ENCODE assay signal across 9 cellular contexts in the genomic region with DNA sequence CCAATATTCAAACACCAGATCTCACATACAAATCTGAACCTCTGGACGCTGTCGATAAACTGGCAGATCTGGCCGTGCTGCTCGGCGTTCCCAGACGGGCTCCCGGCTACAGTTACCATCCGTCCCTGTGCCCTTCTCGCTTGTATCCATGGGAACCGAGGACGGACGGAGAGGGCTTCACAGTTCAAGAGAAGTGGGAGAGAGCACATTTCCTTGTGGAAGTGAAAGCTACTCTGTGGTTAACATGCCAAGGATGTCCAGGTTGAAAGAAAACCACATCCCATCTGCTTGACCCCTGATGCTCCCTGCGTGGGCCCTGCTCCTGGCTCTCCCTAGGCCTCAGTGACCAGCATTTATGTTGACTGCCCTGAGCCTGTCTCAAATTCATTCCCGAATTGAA. TPM values are rescaled to one million over a fixed set of nuclear protein-coding genes. Genes with fewer than 3 reads are reported as not detected.
DNase-seq lines count a peak whose midpoint lies in the region; ATAC-seq, FAIRE-seq and TF ChIP-seq lines count a peak whose summit lies in the region.
"Had no signal": no experiment of that assay in that cellular context is flagged by ENCODE, and none has a peak within 500 bp of the region (broad histone marks: within the 10 kb centered on the region; RNA-seq: fewer than 3 reads in every experiment).

No MANE protein-coding gene starts in this region.

- ATAC-seq in GM12878 (no peak), upper lobe of right lung (peak; percentile 40), HG03139 (IDR thresholded peaks at IDR 0.05; ENCODE audit: unreplicated experiment) (no peak)

- intact Hi-C loops in activated naive CD4-positive, alpha-beta T cell treated with anti-CD3 and anti-CD28 coated beads for 36 hours (cut with micrococcal nuclease): loop anchor here (1.0 to 2.0 kb wide), 2 partner anchors 18 to 23 kb away; a partner anchor contains a TSS
- intact Hi-C loops in GM12878 (cut with micrococcal nuclease; ENCODE audit: unreplicated experiment): no loop called here
- intact Hi-C loops in upper lobe of right lung (cut with DNase I): no loop called here

- H3K4me3 Mint-ChIP-seq in activated naive CD4-positive, alpha-beta T cell treated with anti-CD3 and anti-CD28 coated beads for 36 hours: no peak overlapping the region
- no peak overlapping the region for H3K4me3 Mint-ChIP-seq in mesothelial cell of epicardium

- RAD21 ChIA-PET in GM12878 (lab: Charles Lee; ENCODE audit: unreplicated experiment): interaction anchor here (1.4 kb wide), 1 partner anchor 14 kb away, joined by 3 read pairs; no protein-coding TSS in a partner anchor

- no peak overlapping the region for H2AFZ ChIP-seq in GM12878 (ENCODE audit: control insufficient read depth, low read depth, low read length)

- no peak for TF ChIP-seq POLR2A in GM12878 (IDR thresholded peaks at IDR 0.05; ENCODE audit: low read depth, low read length)

- no peak overlapping the region for H3K27ac ChIP-seq in GM12878 (ENCODE audit: control insufficient read depth, insufficient read depth)
- H3K27ac ChIP-seq in upper lobe of right lung: peak overlapping the region; percentile 55

- no peaks in the 10 kb centered on the region for H3K9me3 Mint-ChIP-seq in activated naive CD4-positive, alpha-beta T cell treated with anti-CD3 and anti-CD28 coated beads for 36 hours
- no peaks in the 10 kb centered on the region for H3K9me3 Mint-ChIP-seq in mesothelial cell of epicardium

- H3K36me3 Mint-ChIP-seq in activated naive CD4-positive, alpha-beta T cell treated with anti-CD3 and anti-CD28 coated beads for 36 hours (ENCODE audit: low read depth): peaks cover 5% of the 10 kb centered on the region
- H3K36me3 Mint-ChIP-seq in mesothelial cell of epicardium: peaks cover 18% of the 10 kb centered on the region

- CTCF ChIA-PET in activated naive CD4-positive, alpha-beta T cell treated with anti-CD3 and anti-CD28 coated beads for 36 hours (lab: Charles Lee): interaction anchor here (0.6 to 1.9 kb wide), 6 partner anchors 12 to 395 kb away, joined by 3 to 10 read pairs (median 3); no protein-coding TSS in a partner anchor
- CTCF ChIA-PET in GM12878 (lab: Yijun Ruan, JAX): interaction anchor here (0.7 to 2.5 kb wide), 4 partner anchors 9 to 76 kb away, joined by 3 to 13 read pairs (median 4); no protein-coding TSS in a partner anchor

- FAIRE-seq in GM12878 (lab: Jason Lieb, UNC): peak; percentile 54

- no peak for TF ChIP-seq RAD21 in GM12878 (IDR thresholded peaks at IDR 0.05; ENCODE audit: insufficient read depth, low read depth, low read length)

- no peaks in the 10 kb centered on the region for H4K20me1 ChIP-seq in GM12878 (ENCODE audit: control insufficient read depth, insufficient read depth)

- TF ChIP-seq CTCF in GM12878 (IDR thresholded peaks at IDR 0.05 in 2 of 3, conservative IDR thresholded peaks at IDR 0.05 in 1 of 3; ENCODE audit: control insufficient read depth in 2 of 3, extremely low read depth in 1 of 3, insufficient read depth in 1 of 3, low read depth in 3 of 3, low read length in 3 of 3) (no peak), mesothelial cell of epicardium (IDR thresholded peaks at IDR 0.05; ENCODE audit: unreplicated experiment) (no peak), upper lobe of right lung (IDR thresholded peaks at IDR 0.05) (no peak)

- no peak for TF ChIP-seq EP300 in GM12878 (IDR thresholded peaks at IDR 0.05; ENCODE audit: borderline replicate concordance in 1 of 2, control insufficient read depth in 1 of 2, low read depth in 2 of 2, low read length in 2 of 2)

- no peak for DNase-seq in activated naive CD4-positive, alpha-beta T cell treated with anti-CD3 and anti-CD28 coated beads for 36 hours
- no peak for DNase-seq in activated naive CD4-positive, alpha-beta T cell treated with anti-CD3 and anti-CD28 coated beads, Interleukin-2, amount 50 U/mL, for 16 hours
- no peak for DNase-seq in GM12878 (ENCODE audit: low read depth, low spot score)
- no peak for DNase-seq in mesothelial cell of epicardium (ENCODE audit: low spot score in 2 of 2, unreplicated experiment in 2 of 2)
- peak; percentile 64 for DNase-seq in upper lobe of right lung
- DNase-seq in KG1 (lab: John Stamatoyannopoulos, UW): no peak
- no peak for DNase-seq in RPMI8226
- DNase-seq: activated T-cell treated with anti-CD3 and anti-CD28 coated beads, Interleukin-2, amount 50 U/mL, for 1 hour had no signal

- H3K27me3 Mint-ChIP-seq in activated naive CD4-positive, alpha-beta T cell treated with anti-CD3 and anti-CD28 coated beads for 36 hours (ENCODE audit: low read depth): no peaks in the 10 kb centered on the region
- H3K27me3 Mint-ChIP-seq in mesothelial cell of epicardium (ENCODE audit: low read depth): no peaks in the 10 kb centered on the region

- H3K9me3 ChIP-seq in GM12878 (replicated peaks; ENCODE audit: control insufficient read depth, insufficient read depth, low read length): no peaks in the 10 kb centered on the region
- H3K9me3 ChIP-seq in upper lobe of right lung: no peaks in the 10 kb centered on the region

- H3K27ac Mint-ChIP-seq in activated naive CD4-positive, alpha-beta T cell treated with anti-CD3 and anti-CD28 coated beads for 36 hours: peak overlapping the region; percentile 94
- peak overlapping the region; percentile 87 for H3K27ac Mint-ChIP-seq in mesothelial cell of epicardium

- in situ Hi-C loops in GM12878 (cut with MboI): no loop called here

- H3K4me3 ChIP-seq in GM12878 (no peak overlapping the region), upper lobe of right lung (no peak overlapping the region)

- H3K79me2 ChIP-seq in GM12878 (ENCODE audit: control insufficient read depth, insufficient read depth, low read length): no peaks in the 10 kb centered on the region

- SMC1A ChIA-PET in GM12878 (lab: Charles Lee; ENCODE audit: uncharacterized antibody, unreplicated experiment): interaction anchor here (1.1 to 1.2 kb wide), 2 partner anchors 21 to 31 kb away, joined by 3 to 4 read pairs; no protein-coding TSS in a partner anchor

- peaks cover 45% of the 10 kb centered on the region for H3K4me1 Mint-ChIP-seq in activated naive CD4-positive, alpha-beta T cell treated with anti-CD3 and anti-CD28 coated beads for 36 hours (ENCODE audit: low read depth)
- peaks cover 38% of the 10 kb centered on the region for H3K4me1 Mint-ChIP-seq in mesothelial cell of epicardium

- no peaks in the 10 kb centered on the region for H3K27me3 ChIP-seq in GM12878 (replicated peaks in 1 of 2; ENCODE audit: control insufficient read depth in 2 of 2, insufficient read depth in 2 of 2, low read length in 1 of 2)
- no peaks in the 10 kb centered on the region for H3K27me3 ChIP-seq in upper lobe of right lung

- no peak overlapping the region; the same call in 1 of the 2 replicates for H3K4me2 ChIP-seq in GM12878 (ENCODE audit: control insufficient read depth, insufficient read depth)

- WGBS in GM12878 (ENCODE audit: insufficient coverage, insufficient replicate concordance, low lambda C conversion rate, missing lambda C conversion rate): 83% methylated on average over 14 of the region's 14 CpGs

- no TSS peak for BruUV-seq in GM12878 (replicated peaks; lab: Mats Ljungman, UMichigan)

- H3K4me1 ChIP-seq in GM12878 (ENCODE audit: control insufficient read depth, insufficient read depth, low read length) (peaks cover 20% of the 10 kb centered on the region), upper lobe of right lung (peaks cover 24% of the 10 kb centered on the region)

- POLR2A ChIA-PET in GM12878 (lab: Charles Lee): interaction anchor here (0.6 to 1.2 kb wide), 3 partner anchors 36 to 967 kb away, joined by 3 to 4 read pairs (median 4); no protein-coding TSS in a partner anchor

- no peak overlapping the region for H3K9ac ChIP-seq in GM12878 (ENCODE audit: control insufficient read depth, insufficient read depth, low read length)

- H3K36me3 ChIP-seq in GM12878 (ENCODE audit: control insufficient read depth in 2 of 2, insufficient read depth in 2 of 2, low read length in 1 of 2) (no peaks in the 10 kb centered on the region; a peak in 2 of 4 replicates), upper lobe of right lung (peaks cover 9% of the 10 kb centered on the region)

RNA-seq across cellular contexts. Expression of a gene that starts 6.3 kb away (rescaled TPM):
- total RNA-seq in activated naive CD4-positive, alpha-beta T cell treated with anti-CD3 and anti-CD28 coated beads for 36 hours: 10 to 100 TPM; 20.8 to 22.4 TPM
- total RNA-seq in GM12878 (2013; cell fraction: nucleolus; rRNA removed): 33.1 and 35.4 TPM in 2 replicates
- total RNA-seq in GM12878 (2014; rRNA removed) (36.0 and 42.0 TPM in 2 replicates), GM12878 (2014; rRNA removed; fragmentation: Illumina TruSeq; extraction: Trizol) (16.8 and 19.2 TPM in 2 replicates), GM12878 (2021) (75.4 and 81.0 TPM in 2 replicates), mesothelial cell of epicardium (365 to 369 TPM (median 367 TPM) in 3 replicates), upper lobe of right lung (34.6 TPM)
- 8.1 TPM for polyA plus RNA-seq in GM12878 (2011; ENCODE audit: low read depth)
- polyA plus RNA-seq in GM12878 (2011; rRNA removed) (10.0 and 14.1 TPM in 2 replicates), GM12878 (2014; fragmentation: Illumina TruSeq; extraction: Trizol) (3.2 and 15.9 TPM in 2 replicates), GM12878 (2014; fragmentation: Nextera tagmentation; extraction: Ambion mirVana) (under 1 TPM; 0.18 to 0.62 TPM), GM12878 (2014; rRNA removed) (49.0 and 58.5 TPM in 2 replicates), GM12878 (2016; fragmentation: Nextera tagmentation; extraction: Ambion mirVana) (10 to 100 TPM; 36.5 to 38.0 TPM)
- 12.3 and 18.9 TPM in 2 replicates for polyA plus RNA-seq in GM12878 (2011; cell fraction: cytosol; rRNA removed)
- 53.4 and 220 TPM in 2 replicates for polyA plus RNA-seq in GM12878 (2011; cell fraction: nucleus; rRNA removed)
- 13.9 and 24.5 TPM in 2 replicates for polyA plus RNA-seq in GM12878 (2012)
- 12.5 and 16.2 TPM in 2 replicates for polyA minus RNA-seq in GM12878 (2011; rRNA and poly(A)+ RNA removed)
- 13.1 and 13.9 TPM in 2 replicates for polyA minus RNA-seq in GM12878 (2011; cell fraction: cytosol; rRNA and poly(A)+ RNA removed)
- 11.1 and 35.8 TPM in 2 replicates for polyA minus RNA-seq in GM12878 (2011; cell fraction: nucleus; rRNA and poly(A)+ RNA removed)

RNA-seq across cellular contexts. Expression of a gene that starts 17.6 kb away (rescaled TPM):
- 10 to 100 TPM; 41.2 to 42.2 TPM for total RNA-seq in activated naive CD4-positive, alpha-beta T cell treated with anti-CD3 and anti-CD28 coated beads for 36 hours
- total RNA-seq in GM12878 (2013; cell fraction: nucleolus; rRNA removed): 37.7 and 45.6 TPM in 2 replicates
- total RNA-seq in GM12878 (2014; rRNA removed): 15.5 and 18.2 TPM in 2 replicates
- 6.2 and 7.6 TPM in 2 replicates for total RNA-seq in GM12878 (2014; rRNA removed; fragmentation: Illumina TruSeq; extraction: Trizol)
- 30.3 and 36.6 TPM in 2 replicates for total RNA-seq in GM12878 (2021)
- polyA plus RNA-seq in GM12878 (2011; ENCODE audit: low read depth): 8.6 TPM
- polyA plus RNA-seq in GM12878 (2011; rRNA removed): 10.2 and 23.1 TPM in 2 replicates
- polyA plus RNA-seq in GM12878 (2011; cell fraction: cytosol; rRNA removed): 30.5 and 48.8 TPM in 2 replicates
- 173 and 211 TPM in 2 replicates for polyA plus RNA-seq in GM12878 (2011; cell fraction: nucleus; rRNA removed)
- polyA plus RNA-seq in GM12878 (2012): 21.0 and 23.7 TPM in 2 replicates
- polyA plus RNA-seq in GM12878 (2014; fragmentation: Illumina TruSeq; extraction: Trizol): 1.1 and 5.1 TPM in 2 replicates
- 1 to 10 TPM in 1 of 2 experiments, under 1 TPM in 1; 0.82 to 2.3 TPM for polyA plus RNA-seq in GM12878 (2014; fragmentation: Nextera tagmentation; extraction: Ambion mirVana)
- 33.3 and 47.9 TPM in 2 replicates for polyA plus RNA-seq in GM12878 (2014; rRNA removed)
- 10 to 100 TPM; 35.3 to 35.8 TPM for polyA plus RNA-seq in GM12878 (2016; fragmentation: Nextera tagmentation; extraction: Ambion mirVana)
- 15.1 and 21.8 TPM in 2 replicates for polyA minus RNA-seq in GM12878 (2011; rRNA and poly(A)+ RNA removed)
- polyA minus RNA-seq in GM12878 (2011; cell fraction: cytosol; rRNA and poly(A)+ RNA removed): 16.8 and 19.9 TPM in 2 replicates
- 27.6 and 54.2 TPM in 2 replicates for polyA minus RNA-seq in GM12878 (2011; cell fraction: nucleus; rRNA and poly(A)+ RNA removed)
- 472 to 494 TPM (median 482 TPM) in 3 replicates for total RNA-seq in mesothelial cell of epicardium
- total RNA-seq in upper lobe of right lung: 59.1 TPM

RNA-seq across cellular contexts. Expression of a gene that starts 29.9 kb away (rescaled TPM):
- 1 to 10 TPM in 1 of 2 experiments, under 1 TPM in 1; 0.37 to 1.3 TPM for total RNA-seq in activated naive CD4-positive, alpha-beta T cell treated with anti-CD3 and anti-CD28 coated beads for 36 hours
- 146 and 175 TPM in 2 replicates for total RNA-seq in GM12878 (2013; cell fraction: nucleolus; rRNA removed)
- total RNA-seq in GM12878 (2014; rRNA removed): 48.8 and 52.6 TPM in 2 replicates
- total RNA-seq in GM12878 (2014; rRNA removed; fragmentation: Illumina TruSeq; extraction: Trizol): 16.4 and 17.7 TPM in 2 replicates
- 95.3 and 107 TPM in 2 replicates for total RNA-seq in GM12878 (2021)
- 36.3 TPM for polyA plus RNA-seq in GM12878 (2011; ENCODE audit: low read depth)
- polyA plus RNA-seq in GM12878 (2011; rRNA removed): 26.3 and 51.5 TPM in 2 replicates
- polyA plus RNA-seq in GM12878 (2011; cell fraction: cytosol; rRNA removed): 68.7 and 85.6 TPM in 2 replicates
- 247 and 263 TPM in 2 replicates for polyA plus RNA-seq in GM12878 (2011; cell fraction: nucleus; rRNA removed)
- 84.1 and 86.7 TPM in 2 replicates for polyA plus RNA-seq in GM12878 (2012)
- 42.7 and 47.0 TPM in 2 replicates for polyA plus RNA-seq in GM12878 (2014; fragmentation: Illumina TruSeq; extraction: Trizol)
- polyA plus RNA-seq in GM12878 (2014; fragmentation: Nextera tagmentation; extraction: Ambion mirVana): 1 to 10 TPM; 6.6 to 8.0 TPM
- 89.0 and 112 TPM in 2 replicates for polyA plus RNA-seq in GM12878 (2014; rRNA removed)
- polyA plus RNA-seq in GM12878 (2016; fragmentation: Nextera tagmentation; extraction: Ambion mirVana): 10 to 100 TPM; 53.7 to 68.5 TPM
- polyA minus RNA-seq in GM12878 (2011; rRNA and poly(A)+ RNA removed): 19.3 and 39.3 TPM in 2 replicates
- 25.3 and 28.3 TPM in 2 replicates for polyA minus RNA-seq in GM12878 (2011; cell fraction: cytosol; rRNA and poly(A)+ RNA removed)
- 35.3 and 49.6 TPM in 2 replicates for polyA minus RNA-seq in GM12878 (2011; cell fraction: nucleus; rRNA and poly(A)+ RNA removed)
- 4.7 to 7.8 TPM (median 5.8 TPM) in 3 replicates for total RNA-seq in mesothelial cell of epicardium
- total RNA-seq in upper lobe of right lung: 45.6 TPM

RNA-seq across cellular contexts. Expression of a gene that starts 33.2 kb away (rescaled TPM):
- 1 to 10 TPM; 7.4 to 8.2 TPM for total RNA-seq in activated naive CD4-positive, alpha-beta T cell treated with anti-CD3 and anti-CD28 coated beads for 36 hours
- total RNA-seq in GM12878 (2013; cell fraction: nucleolus; rRNA removed): 20.9 and 22.0 TPM in 2 replicates
- 12.0 and 15.3 TPM in 2 replicates for total RNA-seq in GM12878 (2014; rRNA removed)
- 0.40 and 0.60 TPM in 2 replicates for total RNA-seq in GM12878 (2014; rRNA removed; fragmentation: Illumina TruSeq; extraction: Trizol)
- total RNA-seq in GM12878 (2021): 15.7 and 15.9 TPM in 2 replicates
- 0.67 TPM for polyA plus RNA-seq in GM12878 (2011; ENCODE audit: low read depth)
- polyA plus RNA-seq in GM12878 (2011; rRNA removed): 0.89 and 3.9 TPM in 2 replicates
- polyA plus RNA-seq in GM12878 (2011; cell fraction: cytosol; rRNA removed): 13.3 and 32.6 TPM in 2 replicates
- polyA plus RNA-seq in GM12878 (2011; cell fraction: nucleus; rRNA removed): 26.2 and 34.2 TPM in 2 replicates
- polyA plus RNA-seq in GM12878 (2012): 5.0 and 10.6 TPM in 2 replicates
- 0.09 TPM in 1 of 2 replicates, not detected in the other for polyA plus RNA-seq in GM12878 (2014; fragmentation: Illumina TruSeq; extraction: Trizol)
- not detected for polyA plus RNA-seq in GM12878 (2014; fragmentation: Nextera tagmentation; extraction: Ambion mirVana)
- polyA plus RNA-seq in GM12878 (2014; rRNA removed): 18.8 and 21.0 TPM in 2 replicates
- 1 to 10 TPM; 4.6 TPM for polyA plus RNA-seq in GM12878 (2016; fragmentation: Nextera tagmentation; extraction: Ambion mirVana)
- polyA minus RNA-seq in GM12878 (2011; rRNA and poly(A)+ RNA removed): 0.44 and 2.4 TPM in 2 replicates
- 5.6 and 7.6 TPM in 2 replicates for polyA minus RNA-seq in GM12878 (2011; cell fraction: cytosol; rRNA and poly(A)+ RNA removed)
- polyA minus RNA-seq in GM12878 (2011; cell fraction: nucleus; rRNA and poly(A)+ RNA removed): 6.2 and 11.8 TPM in 2 replicates
- 5.3 to 5.9 TPM (median 5.7 TPM) in 3 replicates for total RNA-seq in mesothelial cell of epicardium
- 2.1 TPM for total RNA-seq in upper lobe of right lung

RNA-seq across cellular contexts. Expression of a gene that starts 37.0 kb away (rescaled TPM):
- total RNA-seq in activated naive CD4-positive, alpha-beta T cell treated with anti-CD3 and anti-CD28 coated beads for 36 hours: 100 to 1,000 TPM; 142 to 147 TPM
- 139 and 149 TPM in 2 replicates for total RNA-seq in GM12878 (2013; cell fraction: nucleolus; rRNA removed)
- total RNA-seq in GM12878 (2014; rRNA removed) (184 and 215 TPM in 2 replicates), GM12878 (2014; rRNA removed; fragmentation: Illumina TruSeq; extraction: Trizol) (56.3 and 59.3 TPM in 2 replicates), GM12878 (2021) (136 and 149 TPM in 2 replicates), mesothelial cell of epicardium (91.2 to 101 TPM (median 95.4 TPM) in 3 replicates), upper lobe of right lung (61.6 TPM)
- polyA plus RNA-seq in GM12878 (2011; ENCODE audit: low read depth): 86.4 TPM
- polyA plus RNA-seq in GM12878 (2011; rRNA removed) (83.0 and 114 TPM in 2 replicates), GM12878 (2014; fragmentation: Illumina TruSeq; extraction: Trizol) (36.1 and 59.5 TPM in 2 replicates), GM12878 (2014; fragmentation: Nextera tagmentation; extraction: Ambion mirVana) (10 to 100 TPM; 32.7 to 67.6 TPM), GM12878 (2014; rRNA removed) (176 and 216 TPM in 2 replicates), GM12878 (2016; fragmentation: Nextera tagmentation; extraction: Ambion mirVana) (100 to 1,000 TPM in 1 of 2 experiments, 10 to 100 TPM in 1; 85.9 to 101 TPM)
- polyA plus RNA-seq in GM12878 (2011; cell fraction: cytosol; rRNA removed): 164 and 232 TPM in 2 replicates
- 533 and 587 TPM in 2 replicates for polyA plus RNA-seq in GM12878 (2011; cell fraction: nucleus; rRNA removed)
- polyA plus RNA-seq in GM12878 (2012): 160 and 166 TPM in 2 replicates
- 125 and 201 TPM in 2 replicates for polyA minus RNA-seq in GM12878 (2011; rRNA and poly(A)+ RNA removed)
- polyA minus RNA-seq in GM12878 (2011; cell fraction: cytosol; rRNA and poly(A)+ RNA removed): 40.6 and 85.2 TPM in 2 replicates
- 141 and 184 TPM in 2 replicates for polyA minus RNA-seq in GM12878 (2011; cell fraction: nucleus; rRNA and poly(A)+ RNA removed)
